Comparison of ENCODE assay signal across 2 cellular contexts in genomic region chr16:74447578-74447977, GRCh38.
TF ChIP-seq lines count a peak whose summit lies in the region.

No MANE protein-coding gene starts in this region.

TF ChIP-seq in IMR-90, 13 proteins besides CTCF, POLR2A, EP300 and RAD21:
- no peak for TF ChIP-seq BHLHE40 (IDR thresholded peaks at IDR 0.05; ENCODE audit: low read depth, low read length)

TF ChIP-seq in endothelial cell of umbilical vein, 7 proteins besides CTCF, POLR2A, EP300 and RAD21:
- no peak for TF ChIP-seq FOS (IDR thresholded peaks at IDR 0.05; ENCODE audit: borderline replicate concordance, insufficient read depth, low read length)
- TF ChIP-seq POLR2AphosphoS5 (IDR thresholded peaks at IDR 0.05; ENCODE audit: insufficient read depth, low read depth, low read length), result no peak
- no peak for TF ChIP-seq MYC (IDR thresholded peaks at IDR 0.05; ENCODE audit: low read depth, low read length)
- TF ChIP-seq MAX (IDR thresholded peaks at IDR 0.05; ENCODE audit: insufficient read depth, insufficient read length), result no peak
- no peak for TF ChIP-seq JUN (IDR thresholded peaks at IDR 0.05; ENCODE audit: borderline replicate concordance, insufficient read depth, insufficient read length, low read depth)
- TF ChIP-seq GATA2 (IDR thresholded peaks at IDR 0.05; ENCODE audit: insufficient read depth, insufficient read length, low read depth, low read length), result no peak
- TF ChIP-seq EZH2 (IDR thresholded peaks at IDR 0.05; ENCODE audit: borderline replicate concordance, low read depth, low read length, severe bottlenecking), result no peak
